Comparison of ENCODE assay signal across 10 cellular contexts in genomic region chr12:104460973-104461693, GRCh38.
DNase-seq lines count a peak whose midpoint lies in the region; ATAC-seq lines count a peak whose summit lies in the region.
"Had no signal": no experiment of that assay in that cellular context is flagged by ENCODE, and none has a peak within 500 bp of the region (broad histone marks: within the 10 kb centered on the region; RNA-seq: fewer than 3 reads in every experiment).

No MANE protein-coding gene starts in this region.

- H3K9me3 Mint-ChIP-seq in stimulated activated naive CD8-positive, alpha-beta T cell treated with anti-CD3 and anti-CD28 coated beads, Interleukin-15, Interleukin-2, amounts not matched to agents 100 ng/mL and 50 ng/mL, for 24 hours = no peaks in the 10 kb centered on the region
- no peaks in the 10 kb centered on the region for H3K9me3 Mint-ChIP-seq in T-helper 2 cell treated with Interferon-gamma antibody and Interleukin-4, amounts not matched to agents 5 μg/mL and 100 μg/mL, for 36 hours

- no peaks in the 10 kb centered on the region for H3K27me3 Mint-ChIP-seq in stimulated activated naive CD8-positive, alpha-beta T cell treated with anti-CD3 and anti-CD28 coated beads, Interleukin-15, Interleukin-2, amounts not matched to agents 100 ng/mL and 50 ng/mL, for 24 hours
- H3K27me3 Mint-ChIP-seq in T-helper 2 cell treated with Interferon-gamma antibody and Interleukin-4, amounts not matched to agents 5 μg/mL and 100 μg/mL, for 36 hours (ENCODE audit: low read depth) = no peaks in the 10 kb centered on the region

- no peak for DNase-seq in stimulated activated naive CD8-positive, alpha-beta T cell treated with anti-CD3 and anti-CD28 coated beads, Interleukin-15, Interleukin-2, amounts not matched to agents 100 U/mL and 50 U/mL, for 24 hours
- DNase-seq in T-helper 2 cell treated with Interferon-gamma antibody and Interleukin-4, amounts not matched to agents 5 μg/mL and 100 μg/mL, for 36 hours (ENCODE audit: low spot score) = no peak
- peak; percentile 23 for DNase-seq in kidney tubule cell (ENCODE audit: low spot score)
- no peak for DNase-seq in GM03348 (ENCODE audit: low spot score)
- DNase-seq in SW 1271 (lab: John Stamatoyannopoulos, UW) = no peak
- DNase-seq in NCI-H2029 (lab: John Stamatoyannopoulos, UW) = no peak
- DNase-seq: NCI-H1436, small intestine had no signal

- H3K4me1 Mint-ChIP-seq in stimulated activated naive CD8-positive, alpha-beta T cell treated with anti-CD3 and anti-CD28 coated beads, Interleukin-15, Interleukin-2, amounts not matched to agents 100 ng/mL and 50 ng/mL, for 24 hours (ENCODE audit: low read depth) = peaks cover 71% of the 10 kb centered on the region
- peaks cover 57% of the 10 kb centered on the region for H3K4me1 Mint-ChIP-seq in T-helper 2 cell treated with Interferon-gamma antibody and Interleukin-4, amounts not matched to agents 5 μg/mL and 100 μg/mL, for 36 hours (ENCODE audit: low read depth)

- ATAC-seq in stimulated activated naive CD8-positive, alpha-beta T cell treated with anti-CD3 and anti-CD28 coated beads, Interleukin-15, Interleukin-2, amounts not matched to agents 100 U/mL and 50 U/mL, for 24 hours = no peak
- ATAC-seq in GM19035 (IDR thresholded peaks at IDR 0.05; ENCODE audit: unreplicated experiment) = no peak

- H3K27ac Mint-ChIP-seq in stimulated activated naive CD8-positive, alpha-beta T cell treated with anti-CD3 and anti-CD28 coated beads, Interleukin-15, Interleukin-2, amounts not matched to agents 100 ng/mL and 50 ng/mL, for 24 hours = peak overlapping the region; percentile 33
- peak overlapping the region; percentile 87 for H3K27ac Mint-ChIP-seq in T-helper 2 cell treated with Interferon-gamma antibody and Interleukin-4, amounts not matched to agents 5 μg/mL and 100 μg/mL, for 36 hours

- H3K4me3 Mint-ChIP-seq in stimulated activated naive CD8-positive, alpha-beta T cell treated with anti-CD3 and anti-CD28 coated beads, Interleukin-15, Interleukin-2, amounts not matched to agents 100 ng/mL and 50 ng/mL, for 24 hours = peak overlapping the region; percentile 90
- peak overlapping the region; percentile 97 for H3K4me3 Mint-ChIP-seq in T-helper 2 cell treated with Interferon-gamma antibody and Interleukin-4, amounts not matched to agents 5 μg/mL and 100 μg/mL, for 36 hours

- peaks cover 12% of the 10 kb centered on the region for H3K36me3 Mint-ChIP-seq in stimulated activated naive CD8-positive, alpha-beta T cell treated with anti-CD3 and anti-CD28 coated beads, Interleukin-15, Interleukin-2, amounts not matched to agents 100 ng/mL and 50 ng/mL, for 24 hours (ENCODE audit: low read depth)
- H3K36me3 Mint-ChIP-seq in T-helper 2 cell treated with Interferon-gamma antibody and Interleukin-4, amounts not matched to agents 5 μg/mL and 100 μg/mL, for 36 hours (ENCODE audit: low read depth) = peaks cover 63% of the 10 kb centered on the region
